ENCODE assay signal across 20 cellular contexts in genomic region chr2:178328037-178328436, GRCh38.
DNase-seq lines count a peak whose midpoint lies in the region; ATAC-seq and TF ChIP-seq lines count a peak whose summit lies in the region.
"Had no signal": no experiment of that assay in that cellular context is flagged by ENCODE, and none has a peak within 500 bp of the region (broad histone marks: within the 10 kb centered on the region; RNA-seq: fewer than 3 reads in every experiment).

No MANE protein-coding gene starts in this region.

- DNase-seq in G401 (ENCODE audit: low spot score) = peak; percentile 40
- peak; percentile 28 for DNase-seq in cerebellar cortex (ENCODE audit: low spot score)
- DNase-seq in inferior parietal cortex (ENCODE audit: extremely low spot score) = peak; percentile 33
- no peak for DNase-seq in psoas muscle
- no peak for DNase-seq in cortex of kidney (lab: John Stamatoyannopoulos, UW)
- no peak for DNase-seq in COLO668 (lab: John Stamatoyannopoulos, UW; ENCODE audit: unreplicated experiment)
- DNase-seq in NCI-H226 = no peak
- no peak for DNase-seq in AG08396 (ENCODE audit: low spot score)
- DNase-seq: activated CD4-positive, alpha-beta T cell treated with anti-CD3 and anti-CD28 coated beads, Interleukin-2, amount 50 U/mL, for 4 hours; activated naive CD4-positive, alpha-beta T cell treated with anti-CD3 and anti-CD28 coated beads, Interleukin-2, amount 10 ng/mL, durations not matched to agents 7 days and 5 days; activated T-cell treated with anti-CD3 and anti-CD28 coated beads, Interleukin-2, amount 50 U/mL, for 1 hour; CD4-positive, alpha-beta memory T cell; effector CD8-positive, alpha-beta T cell; naive thymus-derived CD4-positive, alpha-beta T cell; NCI-H2171 treated with DMSO at 0.1 percent for 48 hours; retina; Right ventricle myocardium superior; stimulated activated naive CD8-positive, alpha-beta T cell treated with anti-CD3 and anti-CD28 coated beads, Interleukin-15, Interleukin-2, amounts not matched to agents 100 U/mL and 50 U/mL, for 24 hours; upper lobe of right lung had no signal

- WGBS in psoas muscle, 3 donors = 83 to 91% (median 91%) methylated on average over 1 of the region's 1 CpG

- ATAC-seq in psoas muscle = no peak
- ATAC-seq: HCT116; naive thymus-derived CD4-positive, alpha-beta T cell; stimulated activated naive CD8-positive, alpha-beta T cell treated with anti-CD3 and anti-CD28 coated beads, Interleukin-15, Interleukin-2, amounts not matched to agents 100 U/mL and 50 U/mL, for 24 hours had no signal

- H3K27me3 ChIP-seq in psoas muscle (ENCODE audit: insufficient read depth in 3 of 3, low read length in 2 of 3) = no peaks in the 10 kb centered on the region
- H3K27me3 ChIP-seq: upper lobe of right lung had no signal

- H3K4me3 ChIP-seq in psoas muscle = no peak overlapping the region
- H3K4me3 ChIP-seq: upper lobe of right lung had no signal

- TF ChIP-seq CTCF in psoas muscle (IDR thresholded peaks at IDR 0.05) = no peak

- no peaks in the 10 kb centered on the region for H3K9me3 ChIP-seq in psoas muscle
- H3K9me3 ChIP-seq: upper lobe of right lung had no signal

- peaks cover 6 to 35% of the 10 kb centered on the region in 2 donors for H3K36me3 ChIP-seq in psoas muscle (ENCODE audit: insufficient read depth in 1 of 2, low read depth in 1 of 2)
- H3K36me3 ChIP-seq: upper lobe of right lung had no signal

- intact Hi-C loops in psoas muscle (cut with DNase I) = no loop called here

- in situ Hi-C loops in G401 (cut with HindIII; ENCODE audit: low sequenced_read_pairs) = no loop called here

- peak overlapping the region; percentile 1 for H3K27ac ChIP-seq in psoas muscle
- H3K27ac ChIP-seq: upper lobe of right lung had no signal

- H3K4me1 ChIP-seq in psoas muscle = peaks cover 34% of the 10 kb centered on the region
- H3K4me1 ChIP-seq: upper lobe of right lung had no signal

Comparison
In these comparisons a context has a peak if more than half of its experiments do, and no peak if none do; other contexts are left out.
1. DNase-seq: peak in G401 (single experiment), cerebellar cortex (single experiment) and inferior parietal cortex (single experiment); none in psoas muscle (0 of 2), cortex of kidney (single experiment), COLO668 (single experiment), NCI-H226 (single experiment) and AG08396 (single experiment).